ENCODE assay signal across 8 cellular contexts in the genomic region with DNA sequence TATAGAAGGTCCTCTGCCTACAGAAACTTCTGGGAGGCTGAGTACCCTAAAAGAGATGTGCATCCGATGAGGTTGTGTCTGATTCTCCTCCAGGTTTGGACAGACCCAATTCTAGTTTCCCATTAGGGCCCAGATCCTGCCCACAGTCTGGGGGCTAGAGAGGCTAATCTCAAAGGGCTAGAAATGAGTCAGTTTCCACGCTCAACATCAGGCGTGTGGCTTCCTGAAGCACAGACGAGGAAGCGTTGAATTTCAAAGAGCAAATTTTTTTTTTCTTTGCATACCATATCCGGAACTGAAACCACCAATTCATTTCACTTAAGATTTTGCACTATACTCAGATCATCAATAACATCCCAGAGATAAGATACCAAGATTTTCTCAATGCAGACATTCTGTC.
DNase-seq lines count a peak whose midpoint lies in the region; ATAC-seq lines count a peak whose summit lies in the region.

No MANE protein-coding gene starts in this region.

- H3K4me3 ChIP-seq in GM23248 = no peak overlapping the region

- H2AFZ ChIP-seq in GM23248 = no peak overlapping the region

- peak; percentile 69 for DNase-seq in activated CD4-positive, alpha-beta T cell treated with anti-CD3 and anti-CD28 coated beads for 36 hours
- DNase-seq in iris pigment epithelial cell (ENCODE audit: low read depth) (peak; percentile 75), NCI-H2029 (lab: John Stamatoyannopoulos, UW) (no peak), GM23248 (no peak), DMS153 treated with DMSO at 0.1 percent for 48 hours (lab: John Stamatoyannopoulos, UW; ENCODE audit: unreplicated experiment) (no peak), occipital lobe (lab: John Stamatoyannopoulos, UW) (no peak)

- no peaks in the 10 kb centered on the region; the same call in 1 of the 2 replicates for H3F3A ChIP-seq in GM23248 (ENCODE audit: insufficient read depth)

- H3K9ac ChIP-seq in GM23248 = no peak overlapping the region

- H3K4me2 ChIP-seq in GM23248 (ENCODE audit: unreplicated experiment) = no peak overlapping the region

- H3K27me3 Mint-ChIP-seq in activated CD4-positive, alpha-beta T cell treated with anti-CD3 and anti-CD28 coated beads for 36 hours = peaks cover 2% of the 10 kb centered on the region

- H3K4me3 Mint-ChIP-seq in activated CD4-positive, alpha-beta T cell treated with anti-CD3 and anti-CD28 coated beads for 36 hours = peak overlapping the region; percentile 59

- H3K36me3 ChIP-seq in GM23248 (ENCODE audit: low read depth) = no peaks in the 10 kb centered on the region

- H3K79me2 ChIP-seq in GM23248 (ENCODE audit: insufficient read depth) = no peaks in the 10 kb centered on the region

- H3K9me3 ChIP-seq in GM23248 (ENCODE audit: low read depth) = no peaks in the 10 kb centered on the region

- peaks cover 69% of the 10 kb centered on the region for H3K4me1 Mint-ChIP-seq in activated CD4-positive, alpha-beta T cell treated with anti-CD3 and anti-CD28 coated beads for 36 hours

- peak; percentile 90 for ATAC-seq in GM19328 (IDR thresholded peaks at IDR 0.05; ENCODE audit: unreplicated experiment)
- peak; percentile 92 for ATAC-seq in HG03139 (IDR thresholded peaks at IDR 0.05; ENCODE audit: unreplicated experiment)
- ATAC-seq in activated CD4-positive, alpha-beta T cell treated with anti-CD3 and anti-CD28 coated beads for 36 hours = peak; percentile 50

- no peaks in the 10 kb centered on the region for H4K20me1 ChIP-seq in GM23248 (ENCODE audit: insufficient read depth)

- peaks cover 2% of the 10 kb centered on the region for H3K9me3 Mint-ChIP-seq in activated CD4-positive, alpha-beta T cell treated with anti-CD3 and anti-CD28 coated beads for 36 hours (ENCODE audit: low read depth)

- no peaks in the 10 kb centered on the region for H3K9me2 ChIP-seq in GM23248 (ENCODE audit: insufficient read depth)

- peak overlapping the region; percentile 86 for H3K27ac Mint-ChIP-seq in activated CD4-positive, alpha-beta T cell treated with anti-CD3 and anti-CD28 coated beads for 36 hours

- POLR2A ChIA-PET in activated CD4-positive, alpha-beta T cell treated with anti-CD3 and anti-CD28 coated beads for 36 hours (lab: Charles Lee) = no interaction called here

- in situ Hi-C loops in GM23248 (cut with MboI) = no loop called here

- H3K27me3 ChIP-seq in GM23248 (replicated peaks; ENCODE audit: insufficient read depth) = no peaks in the 10 kb centered on the region

- peaks cover 14% of the 10 kb centered on the region for H3K4me1 ChIP-seq in GM23248 (ENCODE audit: insufficient read depth)

- WGBS in GM23248 (ENCODE audit: low coverage in 1 of 2, low lambda C conversion rate in 2 of 2, missing lambda C conversion rate in 2 of 2), 2 experiments = 89 to 97% methylated on average over 6 of the region's 6 CpGs

- H3K36me3 Mint-ChIP-seq in activated CD4-positive, alpha-beta T cell treated with anti-CD3 and anti-CD28 coated beads for 36 hours (ENCODE audit: low read depth) = peaks cover 5% of the 10 kb centered on the region

- intact Hi-C loops in activated CD4-positive, alpha-beta T cell treated with anti-CD3 and anti-CD28 coated beads for 36 hours (cut with DNase I, micrococcal nuclease) = loop anchor here (1.0 to 5.0 kb wide), 17 partner anchors 49 to 1033 kb away; a partner anchor contains a TSS

- no peak overlapping the region for H3K27ac ChIP-seq in GM23248

- CTCF ChIA-PET in activated CD4-positive, alpha-beta T cell treated with anti-CD3 and anti-CD28 coated beads for 36 hours (lab: Charles Lee) = interaction anchor here (0.6 to 2.1 kb wide), 2 partner anchors 179 to 481 kb away, joined by 3 to 13 read pairs; no protein-coding TSS in a partner anchor

Comparison
In these comparisons a context has a peak if more than half of its experiments do, and no peak if none do; other contexts are left out.
1. DNase-seq: peak in activated CD4-positive, alpha-beta T cell treated with anti-CD3 and anti-CD28 coated beads for 36 hours (single experiment) and iris pigment epithelial cell (single experiment); none in NCI-H2029 (single experiment), GM23248 (single experiment), DMS153 treated with DMSO at 0.1 percent for 48 hours (single experiment) and occipital lobe (single experiment).
2. Peak in every context shown above with its lines, with median percentiles within 50 percentile points of each other: ATAC-seq.